In genomic region chr16:54687043-54687655, GRCh38 we compare ENCODE assay signal across 16 cellular contexts.
DNase-seq lines count a peak whose midpoint lies in the region; ATAC-seq and TF ChIP-seq lines count a peak whose summit lies in the region.
"Had no signal": no experiment of that assay in that cellular context is flagged by ENCODE, and none has a peak within 500 bp of the region (broad histone marks: within the 10 kb centered on the region; RNA-seq: fewer than 3 reads in every experiment).

No MANE protein-coding gene starts in this region.

- CTCF ChIA-PET in A673 (lab: Charles Lee), result no interaction called here
- CTCF ChIA-PET in HEK293 (lab: Yijun Ruan, JAX), result no interaction called here

- no peaks in the 10 kb centered on the region for H3K9me3 ChIP-seq in A673 (ENCODE audit: low read depth, low read length, poor library complexity, severe bottlenecking)
- no peaks in the 10 kb centered on the region for H3K9me3 ChIP-seq in HEK293 (ENCODE audit: control insufficient read depth, insufficient read depth, low read depth, low read length)
- no peaks in the 10 kb centered on the region for H3K9me3 ChIP-seq in left lung
- H3K9me3 ChIP-seq: A549 had no signal

- no peaks in the 10 kb centered on the region for H3K27me3 ChIP-seq in A673 (replicated peaks; ENCODE audit: insufficient read depth, low read depth, low read length, poor library complexity)
- H3K27me3 ChIP-seq in left lung, result no peaks in the 10 kb centered on the region

- intact Hi-C loops in A673 (cut with micrococcal nuclease; ENCODE audit: unreplicated experiment) (no loop called here), left lung (cut with DNase I) (no loop called here)

- TF ChIP-seq CTCF in A673 (conservative IDR thresholded peaks at IDR 0.05; ENCODE audit: low read depth, low read length) (no peak), HEK293 (tag by site-specific recombination; IDR thresholded peaks at IDR 0.05) (no peak), left lung (IDR thresholded peaks at IDR 0.05) (no peak)

- H3K36me3 ChIP-seq in A673 (ENCODE audit: insufficient read depth, low read length, poor library complexity, severe bottlenecking) (no peaks in the 10 kb centered on the region), HEK293 (ENCODE audit: control insufficient read depth in 2 of 2, insufficient read depth in 1 of 2, low read length in 2 of 2) (no peaks in the 10 kb centered on the region), left lung (no peaks in the 10 kb centered on the region)

- H3K4me1 ChIP-seq in A673 (ENCODE audit: insufficient read depth, low read length, poor library complexity, severe bottlenecking), result no peaks in the 10 kb centered on the region
- H3K4me1 ChIP-seq in HEK293 (ENCODE audit: control insufficient read depth, insufficient read depth, low read length), result no peaks in the 10 kb centered on the region
- no peaks in the 10 kb centered on the region for H3K4me1 ChIP-seq in left lung
- H3K4me1 ChIP-seq: A549 had no signal

- POLR2A ChIA-PET in A673 (lab: Charles Lee; ENCODE audit: low non-redundant PET) (no interaction called here), HEK293 (lab: Yijun Ruan, JAX) (no interaction called here)

- H3K27ac ChIP-seq in A673 (ENCODE audit: low read depth, low read length, poor library complexity, severe bottlenecking) (no peak overlapping the region), HEK293 (ENCODE audit: extremely low read depth, low read depth, low read length) (no peak overlapping the region), left lung (no peak overlapping the region)
- H3K27ac ChIP-seq: A549 had no signal

- DNase-seq in A673 (ENCODE audit: low spot score), result peak; percentile 21
- DNase-seq in NCI-H69 (lab: John Stamatoyannopoulos, UW), result peak; percentile 22
- no peak for DNase-seq in left lung
- no peak for DNase-seq in activated CD4-positive, CD25-positive, alpha-beta regulatory T cell (lab: John Stamatoyannopoulos, UW)
- DNase-seq in Kasumi-1 (lab: John Stamatoyannopoulos, UW), result no peak
- DNase-seq in amniotic stem cell (lab: John Stamatoyannopoulos, UW), result no peak
- DNase-seq: C1 segment of cervical spinal cord, KG1, NCI-H1694 treated with DMSO at 0.1 percent for 48 hours, NCI-H510A treated with DMSO at 0.1 percent for 48 hours, RPMI8226, SIG-M5 had no signal

- H3K4me3 ChIP-seq in A673 (ENCODE audit: low read depth, low read length, poor library complexity, severe bottlenecking), result no peak overlapping the region
- no peak overlapping the region for H3K4me3 ChIP-seq in HEK293 (ENCODE audit: low read depth, low read length)
- H3K4me3 ChIP-seq in left lung, result no peak overlapping the region
- H3K4me3 ChIP-seq: A549, GM23338 had no signal

- BruUV-seq in A673 (replicated peaks; lab: Mats Ljungman, UMichigan), result no TSS peak

- ATAC-seq in left lung (peak; percentile 89), GM18520 (IDR thresholded peaks at IDR 0.05; ENCODE audit: unreplicated experiment) (no peak)
- ATAC-seq: A549, GM23338 had no signal

TF ChIP-seq in HEK293, 187 proteins besides CTCF, POLR2A, EP300 and RAD21 (continues in another document):
- TF ChIP-seq ZNF416 (tag by site-specific recombination; IDR thresholded peaks at IDR 0.05) (no peak), PRDM1 (tag by site-specific recombination; IDR thresholded peaks at IDR 0.05) (peak; percentile 89), ZNF514 (tag by site-specific recombination; IDR thresholded peaks at IDR 0.05) (no peak), TCF7L2 (IDR thresholded peaks at IDR 0.05; ENCODE audit: borderline replicate concordance, low read depth, low read length) (peak; percentile 87), IKZF3 (tag by site-specific recombination; IDR thresholded peaks at IDR 0.05) (peak; percentile 69; the same call in 1 of the 2 replicates), ZNF362 (tag by site-specific recombination; IDR thresholded peaks at IDR 0.05) (peak; percentile 47; the same call in 1 of the 2 replicates), ATF2 (tag by site-specific recombination; IDR thresholded peaks at IDR 0.05; ENCODE audit: low read depth) (peak; percentile 84), TRIM28 (IDR thresholded peaks at IDR 0.05; ENCODE audit: borderline replicate concordance, low read length) (peak; percentile 38), ZNF366 (tag by site-specific recombination; conservative IDR thresholded peaks at IDR 0.05) (peak; percentile 35; the same call in 1 of the 2 replicates), ZBTB17 (tag by site-specific recombination; IDR thresholded peaks at IDR 0.05) (0 out of 2 replicates have a peak, but pooled peaks have one; percentile 20), SP7 (tag by site-specific recombination; IDR thresholded peaks at IDR 0.05) (peak; percentile 52), ZNF561 (tag by site-specific recombination; IDR thresholded peaks at IDR 0.05; ENCODE audit: borderline replicate concordance) (peak; percentile 66; the same call in 1 of the 2 replicates), PRDM6 (tag by site-specific recombination; IDR thresholded peaks at IDR 0.05) (peak; percentile 99), OVOL3 (tag by site-specific recombination; IDR thresholded peaks at IDR 0.05) (peak; percentile 97), ZNF211 (tag by site-specific recombination; IDR thresholded peaks at IDR 0.05; ENCODE audit: low read depth) (no peak), ZXDB (tag by site-specific recombination; IDR thresholded peaks at IDR 0.05) (peak; percentile 70), ZBTB26 (tag by site-specific recombination; optimal IDR thresholded peaks at IDR 0.05) (no peak), ZNF184 (tag by site-specific recombination; IDR thresholded peaks at IDR 0.05) (no peak), ZBTB1 (tag by site-specific recombination; IDR thresholded peaks at IDR 0.05) (peak; percentile 81; the same call in 1 of the 2 replicates), ZNF580 (tag by site-specific recombination; IDR thresholded peaks at IDR 0.05) (peak; percentile 55), MZF1 (tag by site-specific recombination; IDR thresholded peaks at IDR 0.05; ENCODE audit: borderline replicate concordance) (peak; percentile 96), ZNF223 (tag by site-specific recombination; IDR thresholded peaks at IDR 0.05) (no peak)

Comparison
In these comparisons a context has a peak if more than half of its experiments do, and no peak if none do; other contexts are left out.
1. DNase-seq: peak in A673 (single experiment) and NCI-H69 (single experiment); none in left lung (0 of 2), activated CD4-positive, CD25-positive, alpha-beta regulatory T cell (0 of 4), Kasumi-1 (0 of 2) and amniotic stem cell (single experiment).